ENCODE assay signal across 1 cellular context in genomic region chr10:72058347-72058898, GRCh38.
TF ChIP-seq lines count a peak whose summit lies in the region.

No MANE protein-coding gene starts in this region.

TF ChIP-seq in endothelial cell of umbilical vein, 7 proteins besides CTCF, POLR2A, EP300 and RAD21:
- TF ChIP-seq, protein P1, sequence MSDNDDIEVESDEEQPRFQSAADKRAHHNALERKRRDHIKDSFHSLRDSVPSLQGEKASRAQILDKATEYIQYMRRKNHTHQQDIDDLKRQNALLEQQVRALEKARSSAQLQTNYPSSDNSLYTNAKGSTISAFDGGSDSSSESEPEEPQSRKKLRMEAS (IDR thresholded peaks at IDR 0.05; ENCODE audit: insufficient read depth, insufficient read length), result no peak
- TF ChIP-seq POLR2AphosphoS5 (IDR thresholded peaks at IDR 0.05; ENCODE audit: insufficient read depth, low read depth, low read length) (no peak), GATA2 (IDR thresholded peaks at IDR 0.05; ENCODE audit: insufficient read depth, insufficient read length, low read depth, low read length) (no peak), JUN (IDR thresholded peaks at IDR 0.05; ENCODE audit: borderline replicate concordance, insufficient read depth, insufficient read length, low read depth) (no peak), FOS (IDR thresholded peaks at IDR 0.05; ENCODE audit: borderline replicate concordance, insufficient read depth, low read length) (no peak), MYC (IDR thresholded peaks at IDR 0.05; ENCODE audit: low read depth, low read length) (no peak), EZH2 (IDR thresholded peaks at IDR 0.05; ENCODE audit: borderline replicate concordance, low read depth, low read length, severe bottlenecking) (no peak)
